ENCODE assay signal across 8 cellular contexts in the genomic region with DNA sequence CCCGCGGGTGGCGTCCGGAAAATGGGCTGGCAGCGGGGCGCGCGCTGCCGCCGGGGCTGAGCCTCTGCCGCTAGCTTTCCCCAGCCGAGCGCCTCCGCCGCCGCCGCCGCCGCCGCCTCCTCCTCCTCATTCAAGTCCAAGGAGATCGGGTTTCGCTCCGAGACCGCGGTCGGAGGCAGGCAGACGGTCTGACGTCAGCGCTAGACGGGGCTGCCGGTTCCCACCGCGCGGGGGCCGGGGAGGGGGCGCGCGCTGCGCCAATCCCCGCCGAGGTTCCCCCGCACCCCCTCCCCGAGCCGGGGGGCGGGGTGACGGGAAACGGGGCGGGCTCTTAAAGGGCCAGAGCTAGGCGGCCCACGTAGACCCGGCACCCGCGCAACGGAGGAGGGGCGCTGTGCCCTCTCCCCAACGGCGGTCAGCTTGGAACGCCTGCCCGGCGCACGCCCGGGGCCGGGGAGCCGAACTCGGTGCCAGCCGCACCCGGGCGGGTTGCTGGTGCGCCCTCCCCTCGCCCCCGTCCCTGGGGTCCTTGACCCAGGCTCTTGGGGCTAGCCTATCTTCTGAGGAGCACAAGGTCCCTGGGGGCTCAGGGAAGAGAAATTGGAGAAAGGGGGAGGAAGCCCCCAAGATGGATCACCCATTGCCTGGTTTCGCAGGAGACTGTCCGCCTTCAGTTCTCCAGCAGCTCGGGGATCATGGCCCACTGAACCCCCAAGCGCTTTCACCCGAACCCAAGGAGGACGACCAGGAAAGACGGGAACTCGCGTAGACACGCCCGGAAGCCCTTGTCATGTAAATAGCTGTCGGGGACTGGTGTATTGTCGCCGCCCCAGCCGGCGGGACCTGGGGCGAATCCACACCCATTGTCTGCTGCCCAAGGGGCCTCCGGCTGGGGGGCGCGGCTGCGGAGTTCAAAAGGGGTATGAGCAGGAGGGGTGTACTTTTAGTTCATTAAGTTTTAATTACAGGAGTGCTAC. TPM values are rescaled to one million over a fixed set of nuclear protein-coding genes. Genes with fewer than 3 reads are reported as not detected.
A peak's percentile ranks its signal among the peaks of the same experiment; 100 is the strongest.
DNase-seq lines count a peak whose midpoint lies in the region; ATAC-seq and TF ChIP-seq lines count a peak whose summit lies in the region.

Gene PMEPA1, minus strand, starts transcription at position 193 of the 977 bp plus-strand sequence. CDS start 433 bp downstream, outside the sequence.

- peak; percentile 7 for TF ChIP-seq CTCF in smooth muscle cell (IDR thresholded peaks at IDR 0.05; ENCODE audit: borderline replicate concordance, insufficient read depth, poor library complexity, severe bottlenecking)

- H3F3A ChIP-seq in smooth muscle cell (ENCODE audit: low read depth), result no peaks in the 10 kb centered on the region

- H3K9ac ChIP-seq in smooth muscle cell (ENCODE audit: low read depth), result peak within 1 kb of the TSS; percentile 98

- DNase-seq in NCI-H2081 treated with DMSO at 0.1 percent for 48 hours (lab: John Stamatoyannopoulos, UW), result peak; percentile 59
- peak; percentile 95 for DNase-seq in central memory CD4-positive, alpha-beta T cell
- peak; percentile 76 for DNase-seq in inferior parietal cortex (ENCODE audit: extremely low spot score)
- peak; percentile 90 for DNase-seq in smooth muscle cell (lab: John Stamatoyannopoulos, UW; ENCODE audit: unreplicated experiment)

- peaks cover 9% of the 10 kb centered on the region for H3K4me1 ChIP-seq in smooth muscle cell (ENCODE audit: low read depth)

- under 1% methylated on average over 41 of the region's 92 CpGs for WGBS in smooth muscle cell (ENCODE audit: low lambda C conversion rate)

- H2AFZ ChIP-seq in smooth muscle cell (ENCODE audit: low read depth), result peak within 1 kb of the TSS; percentile 52

- H4K20me1 ChIP-seq in smooth muscle cell (ENCODE audit: low read depth), result peaks cover 39% of the 10 kb centered on the region

- peaks cover 65% of the 10 kb centered on the region for H3K79me2 ChIP-seq in smooth muscle cell (ENCODE audit: low read depth)

- H3K9me3 ChIP-seq in smooth muscle cell (replicated peaks; ENCODE audit: low read depth), result no peaks in the 10 kb centered on the region

- peak within 1 kb of the TSS; percentile 91 for H3K4me2 ChIP-seq in smooth muscle cell

- peak within 1 kb of the TSS; percentile 99 for H3K27ac ChIP-seq in smooth muscle cell (ENCODE audit: low read depth)

- ATAC-seq in GM18502 (IDR thresholded peaks at IDR 0.05; ENCODE audit: poor library complexity, unreplicated experiment) (peak; percentile 84), HG02973 (IDR thresholded peaks at IDR 0.05; ENCODE audit: unreplicated experiment) (peak; percentile 71), GM18517 (IDR thresholded peaks at IDR 0.05; ENCODE audit: unreplicated experiment) (no peak)
- peak; percentile 84 to 87 for ATAC-seq in activated CD4-positive, CD25-positive, alpha-beta regulatory T cell treated with anti-CD3 and anti-CD28 coated beads, Interleukin-2, amount 50 U/mL, for 24 hours

- peak within 1 kb of the TSS; percentile 95 for H3K4me3 ChIP-seq in smooth muscle cell

- no peaks in the 10 kb centered on the region for H3K27me3 ChIP-seq in smooth muscle cell (ENCODE audit: low read depth)

- H3K36me3 ChIP-seq in smooth muscle cell (ENCODE audit: low read depth), result no peaks in the 10 kb centered on the region

RNA-seq across cellular contexts. Expression of gene PMEPA1, which starts in this region (rescaled TPM):
- total RNA-seq in smooth muscle cell, result 26.6 and 37.2 TPM in 2 replicates
- 81.9 and 143 TPM in 2 replicates for polyA plus RNA-seq in smooth muscle cell
